ENCODE assay signal across 9 cellular contexts in genomic region chrX:76279007-76279406, GRCh38.
DNase-seq lines count a peak whose midpoint lies in the region; ATAC-seq, FAIRE-seq and TF ChIP-seq lines count a peak whose summit lies in the region.
"Had no signal": no experiment of that assay in that cellular context is flagged by ENCODE, and none has a peak within 500 bp of the region (broad histone marks: within the 10 kb centered on the region; RNA-seq: fewer than 3 reads in every experiment).

No MANE protein-coding gene starts in this region.

- no peak overlapping the region for H3K23ac ChIP-seq in H1 (ENCODE audit: insufficient read length)

- H2BK120ac ChIP-seq in H1 (replicated peaks; ENCODE audit: low read depth, low read length) = no peak overlapping the region

- H3K23me2 ChIP-seq in H1 (ENCODE audit: low read depth, low read length) = no peaks in the 10 kb centered on the region

- H3K79me2 ChIP-seq in H1 (ENCODE audit: control insufficient read depth in 1 of 2, insufficient read depth in 2 of 2, low read length in 2 of 2) = no peaks in the 10 kb centered on the region

- H3K4me1 Mint-ChIP-seq in naive B cell (no peaks in the 10 kb centered on the region), type B pancreatic cell (ENCODE audit: unreplicated experiment) (no peaks in the 10 kb centered on the region)
- H3K4me1 Mint-ChIP-seq: activated naive CD4-positive, alpha-beta T cell treated with anti-CD3 and anti-CD28 coated beads, Interleukin-2, amount 50 U/mL, for 24 hours had no signal

- H4K8ac ChIP-seq in H1 (ENCODE audit: extremely low read depth, insufficient read depth, low read length) = no peak overlapping the region

- no peaks in the 10 kb centered on the region for H3K4me1 ChIP-seq in H1 (replicated peaks in 1 of 4; ENCODE audit: control insufficient read depth in 3 of 4, insufficient read depth in 4 of 4, low read length in 3 of 4)

- H3K36me3 ChIP-seq in H1 (ENCODE audit: control insufficient read depth in 2 of 4, insufficient read depth in 4 of 4, low read length in 3 of 4) = no peaks in the 10 kb centered on the region

- no peaks in the 10 kb centered on the region for H3K27me3 ChIP-seq in H1 (replicated peaks in 1 of 4; ENCODE audit: control insufficient read depth in 3 of 4, extremely low read depth in 1 of 4, insufficient read depth in 3 of 4, low read length in 3 of 4)

- H3K36me3 Mint-ChIP-seq in naive B cell (no peaks in the 10 kb centered on the region), type B pancreatic cell (no peaks in the 10 kb centered on the region)
- H3K36me3 Mint-ChIP-seq: activated naive CD4-positive, alpha-beta T cell treated with anti-CD3 and anti-CD28 coated beads, Interleukin-2, amount 50 U/mL, for 24 hours had no signal

- H3K4ac ChIP-seq in H1 (replicated peaks; ENCODE audit: insufficient read length, low read depth, low read length) = no peak overlapping the region

- H4K91ac ChIP-seq in H1 (replicated peaks; ENCODE audit: insufficient read length, low read length) = no peak overlapping the region

- H4K20me1 ChIP-seq in H1 (replicated peaks in 1 of 2; ENCODE audit: control insufficient read depth in 1 of 2, insufficient read depth in 2 of 2, low read length in 2 of 2) = no peaks in the 10 kb centered on the region

- no peak overlapping the region for H2BK5ac ChIP-seq in H1 (ENCODE audit: low read depth, low read length)

- no peak overlapping the region for H3K27ac ChIP-seq in VCaP
- H3K27ac ChIP-seq in H1 (ENCODE audit: low read depth, low read length) = no peak overlapping the region

- no peak overlapping the region for H2BK20ac ChIP-seq in H1 (ENCODE audit: low read length)

- no peak overlapping the region for H3K4me3 Mint-ChIP-seq in naive B cell
- H3K4me3 Mint-ChIP-seq in type B pancreatic cell = no peak overlapping the region
- H3K4me3 Mint-ChIP-seq: activated naive CD4-positive, alpha-beta T cell treated with anti-CD3 and anti-CD28 coated beads, Interleukin-2, amount 50 U/mL, for 24 hours had no signal

- H4K5ac ChIP-seq in H1 (ENCODE audit: insufficient read length, low read depth, low read length) = no peak overlapping the region

- no peak overlapping the region for H3K27ac Mint-ChIP-seq in naive B cell
- no peak overlapping the region for H3K27ac Mint-ChIP-seq in type B pancreatic cell
- H3K27ac Mint-ChIP-seq: activated naive CD4-positive, alpha-beta T cell treated with anti-CD3 and anti-CD28 coated beads, Interleukin-2, amount 50 U/mL, for 24 hours had no signal

- H3K79me1 ChIP-seq in H1 (ENCODE audit: low read depth, low read length) = no peaks in the 10 kb centered on the region

- peak overlapping the region; percentile 90 for H2AFZ ChIP-seq in H1 (ENCODE audit: low read length)

- DNase-seq in DMS53 treated with DMSO at 0.1 percent for 48 hours (lab: John Stamatoyannopoulos, UW; ENCODE audit: unreplicated experiment) = peak; percentile 39
- DNase-seq in GM20000 (ENCODE audit: low spot score) = peak; percentile 6
- DNase-seq in NCI-H1694 treated with DMSO at 0.1 percent for 48 hours (lab: John Stamatoyannopoulos, UW) = peak; percentile 52
- DNase-seq in H1 (ENCODE audit: low read depth in 1 of 2, low spot score in 2 of 2) = peak; percentile 17 to 51
- peak; percentile 16 for DNase-seq in naive B cell
- no peak for DNase-seq in type B pancreatic cell (ENCODE audit: extremely low spot score, unreplicated experiment)

- POLR2A ChIA-PET in H1 (lab: Charles Lee; ENCODE audit: partially characterized antibody) = no interaction called here

- no peak overlapping the region for H3K18ac ChIP-seq in H1 (ENCODE audit: extremely low read depth, low read length)

- ATAC-seq in naive B cell (ENCODE audit: low read depth in 2 of 2) (peak in 1 of 2 donors; percentile 30), HG02588 (IDR thresholded peaks at IDR 0.05; ENCODE audit: unreplicated experiment) (no peak)

- H3K4me2 ChIP-seq in H1 (ENCODE audit: insufficient read depth in 1 of 2, low read depth in 2 of 2, low read length in 2 of 2) = no peak overlapping the region

- H3K9ac ChIP-seq in H1 (replicated peaks in 1 of 4; ENCODE audit: extremely low read depth in 1 of 4, low read depth in 3 of 4, low read length in 3 of 4) = no peak overlapping the region

- no peak overlapping the region for H3K56ac ChIP-seq in H1 (replicated peaks; ENCODE audit: insufficient read length, low read depth, low read length)

- no peaks in the 10 kb centered on the region for H3K27me3 Mint-ChIP-seq in naive B cell
- H3K27me3 Mint-ChIP-seq in type B pancreatic cell = no peaks in the 10 kb centered on the region
- H3K27me3 Mint-ChIP-seq: activated naive CD4-positive, alpha-beta T cell treated with anti-CD3 and anti-CD28 coated beads, Interleukin-2, amount 50 U/mL, for 24 hours had no signal

- peaks cover 0 to 4% (median 0%) of the 10 kb centered on the region in 7 donors for H3K9me3 Mint-ChIP-seq in naive B cell
- H3K9me3 Mint-ChIP-seq in type B pancreatic cell = no peaks in the 10 kb centered on the region
- H3K9me3 Mint-ChIP-seq: activated naive CD4-positive, alpha-beta T cell treated with anti-CD3 and anti-CD28 coated beads, Interleukin-2, amount 50 U/mL, for 24 hours had no signal

- H2BK12ac ChIP-seq in H1 (ENCODE audit: low read depth, low read length) = no peak overlapping the region

- TF ChIP-seq CTCF in GM20000 (IDR thresholded peaks at IDR 0.05; ENCODE audit: extremely low read depth, missing control alignments) = no peak
- peak; percentile 74 for TF ChIP-seq CTCF in VCaP (conservative IDR thresholded peaks at IDR 0.05)
- TF ChIP-seq CTCF in H1 (IDR thresholded peaks at IDR 0.05; ENCODE audit: control extremely low read depth in 1 of 3, insufficient read depth in 1 of 3, low read depth in 1 of 3, low read length in 3 of 3) = peak in 2 of 3 experiments; percentile 43 to 53; a peak in 3 of 4 replicates
- peak; percentile 79 for TF ChIP-seq CTCF in type B pancreatic cell (conservative IDR thresholded peaks at IDR 0.05)

- FAIRE-seq in H1 (lab: Jason Lieb, UNC) = peak; percentile 88

- H2BK15ac ChIP-seq in H1 (ENCODE audit: low read length) = no peak overlapping the region

- H2AK5ac ChIP-seq in H1 (ENCODE audit: low read depth, low read length) = no peak overlapping the region

- no peaks in the 10 kb centered on the region for H3K9me3 ChIP-seq in H1 (ENCODE audit: insufficient read depth in 2 of 2, low read depth in 1 of 2, low read length in 1 of 2)

- peak; percentile 79 to 87 for TF ChIP-seq RAD21 in H1 (IDR thresholded peaks at IDR 0.05 in 1 of 2, conservative IDR thresholded peaks at IDR 0.05 in 1 of 2; ENCODE audit: low read depth in 2 of 2, low read length in 2 of 2)

- CTCF ChIA-PET in H1 (lab: Charles Lee; ENCODE audit: partially characterized antibody) = interaction anchor here (0.8 to 3.1 kb wide), 8 partner anchors 133 to 940 kb away, joined by 3 to 24 read pairs (median 4); no protein-coding TSS in a partner anchor

- H3K14ac ChIP-seq in H1 (ENCODE audit: insufficient read length) = no peak overlapping the region

- no peak for TF ChIP-seq POLR2A in H1 (IDR thresholded peaks at IDR 0.05; ENCODE audit: control extremely low read depth in 1 of 2, low read depth in 2 of 2, low read length in 2 of 2)

- TF ChIP-seq EP300 in H1 (IDR thresholded peaks at IDR 0.05; ENCODE audit: borderline replicate concordance in 1 of 2, low read depth in 2 of 2, low read length in 2 of 2) = no peak

- H3K4me3 ChIP-seq in H1 (ENCODE audit: extremely low read depth in 1 of 4, insufficient read depth in 2 of 4, low read depth in 3 of 4, low read length in 4 of 4) = no peak overlapping the region

TF ChIP-seq in H1, 55 proteins besides CTCF, POLR2A, EP300 and RAD21 (continues in another document):
- no peak for TF ChIP-seq CEBPB (IDR thresholded peaks at IDR 0.05; ENCODE audit: low read depth, low read length)
- TF ChIP-seq HDAC6 (IDR thresholded peaks at IDR 0.05; ENCODE audit: low read depth, low read length) = no peak
- no peak for TF ChIP-seq EGR1 (IDR thresholded peaks at IDR 0.05; ENCODE audit: borderline replicate concordance, low read depth, low read length)
- no peak for TF ChIP-seq USF2 (IDR thresholded peaks at IDR 0.05; ENCODE audit: low read length)
- no peak for TF ChIP-seq PHF8 (conservative IDR thresholded peaks at IDR 0.05; ENCODE audit: low read depth, low read length)
- no peak for TF ChIP-seq CBX5 (IDR thresholded peaks at IDR 0.05; ENCODE audit: low read depth, low read length)
- TF ChIP-seq KDM5A (IDR thresholded peaks at IDR 0.05; ENCODE audit: low read length) = no peak
